ENCODE assay signal across 10 cellular contexts in the genomic region with DNA sequence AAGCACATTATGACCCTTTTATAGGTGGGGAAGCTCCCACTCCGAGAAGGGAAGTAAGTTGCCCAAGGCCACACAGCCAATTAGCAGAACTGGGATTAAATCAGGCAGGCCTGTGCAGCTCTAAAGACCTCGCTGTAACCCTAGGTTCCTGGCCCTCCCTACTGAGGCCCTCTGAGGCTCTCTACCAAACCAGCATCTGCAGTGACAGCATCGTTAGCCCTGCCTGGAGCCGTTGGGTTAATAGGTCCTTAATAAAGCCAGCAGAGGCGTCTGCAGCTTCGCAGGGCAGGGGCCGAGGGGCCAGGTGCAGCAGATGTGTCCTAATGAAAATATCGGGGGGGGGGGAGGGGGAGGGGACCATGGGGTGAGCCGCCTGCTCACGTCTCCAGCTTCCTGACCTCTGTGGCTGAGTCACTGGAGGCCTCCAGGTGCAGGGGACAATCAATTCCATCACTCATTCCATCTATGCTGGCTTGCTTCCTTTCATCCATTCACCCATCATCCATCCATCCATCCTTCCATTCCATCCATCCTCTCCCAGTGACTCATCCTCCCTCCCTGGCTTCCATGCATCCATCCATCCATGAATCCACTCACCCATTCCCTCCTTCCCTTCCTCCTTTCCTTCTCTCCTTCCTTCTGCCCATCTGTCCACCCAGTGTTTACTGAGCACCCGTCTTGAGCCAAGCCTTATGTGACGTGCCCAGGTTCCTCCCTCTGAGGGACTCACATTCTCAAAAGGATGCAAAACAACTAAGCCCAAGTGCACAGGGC.
A peak's percentile ranks its signal among the peaks of the same experiment; 100 is the strongest.
DNase-seq lines count a peak whose midpoint lies in the region; ATAC-seq and TF ChIP-seq lines count a peak whose summit lies in the region.
"Had no signal": no experiment of that assay in that cellular context is flagged by ENCODE, and none has a peak within 500 bp of the region (broad histone marks: within the 10 kb centered on the region; RNA-seq: fewer than 3 reads in every experiment).

No MANE protein-coding gene starts in this region.

- H2AK9ac ChIP-seq in IMR-90 (replicated peaks; ENCODE audit: low read depth, low read length, poor library complexity), result peak overlapping the region; percentile 90

- peaks cover 16% of the 10 kb centered on the region for H3K9me1 ChIP-seq in IMR-90 (ENCODE audit: insufficient read depth, low read length)

- TF ChIP-seq CTCF in IMR-90 (conservative IDR thresholded peaks at IDR 0.05; ENCODE audit: low read depth, low read length) (no peak), Peyer's patch (IDR thresholded peaks at IDR 0.05) (no peak)

- H4K5ac ChIP-seq in IMR-90 (ENCODE audit: low read depth, low read length), result 0 out of 2 replicates have a peak overlapping the region, but pooled peaks have one; percentile 8

- no peak overlapping the region for H3K18ac ChIP-seq in IMR-90 (ENCODE audit: low read depth, low read length)

- peak overlapping the region; percentile 15 to 90 (median 85) for H3K27ac Mint-ChIP-seq in CD4-positive, alpha-beta memory T cell

- H3K9me3 ChIP-seq in CD4-positive, alpha-beta memory T cell (ENCODE audit: control insufficient read depth in 1 of 2, low read length in 2 of 2), result no peaks in the 10 kb centered on the region
- H3K9me3 ChIP-seq in IMR-90 (ENCODE audit: control insufficient read depth, insufficient read depth, low read length) (peaks cover 4% of the 10 kb centered on the region; the same call in 1 of the 2 replicates), mucosa of stomach (ENCODE audit: control insufficient read depth, low read length) (no peaks in the 10 kb centered on the region), Peyer's patch (no peaks in the 10 kb centered on the region)

- no peaks in the 10 kb centered on the region; a peak in 1 of 4 replicates for H3K79me1 ChIP-seq in IMR-90 (ENCODE audit: low read depth in 1 of 2, low read length in 2 of 2)

- peak overlapping the region; percentile 60 for H3K4ac ChIP-seq in IMR-90 (ENCODE audit: low read depth, low read length)

- no peaks in the 10 kb centered on the region for H3K36me3 ChIP-seq in CD4-positive, alpha-beta memory T cell (ENCODE audit: insufficient read depth, low read length)
- H3K36me3 ChIP-seq in IMR-90 (ENCODE audit: control insufficient read depth, insufficient read depth, low read length) (no peaks in the 10 kb centered on the region), mucosa of stomach (ENCODE audit: control insufficient read depth, insufficient read depth, low read length) (no peaks in the 10 kb centered on the region), Peyer's patch (no peaks in the 10 kb centered on the region)

- H4K91ac ChIP-seq in IMR-90 (ENCODE audit: insufficient read depth, low read depth, low read length), result peak overlapping the region; percentile 51

- peak overlapping the region; percentile 76 for H2AFZ ChIP-seq in IMR-90 (replicated peaks; ENCODE audit: low read length, poor library complexity)

- H2BK5ac ChIP-seq in IMR-90 (ENCODE audit: low read depth, low read length, poor library complexity, severe bottlenecking), result no peak overlapping the region

- in situ Hi-C loops in IMR-90 (cut with MboI; ENCODE audit: low sequenced_read_pairs), result no loop called here

- POLR2A ChIA-PET in CD4-positive, alpha-beta memory T cell (lab: Charles Lee; ENCODE audit: partially characterized antibody), result interaction anchor here (0.9 to 6.3 kb wide), 2 partner anchors 42 to 181 kb away, joined by 3 to 67 read pairs; no protein-coding TSS in a partner anchor
- POLR2A ChIA-PET in IMR-90 (lab: Charles Lee; ENCODE audit: unreplicated experiment), result no interaction called here

- ATAC-seq in IMR-90 (ENCODE audit: low read depth), result no peak
- no peak for ATAC-seq in HG03354 (IDR thresholded peaks at IDR 0.05; ENCODE audit: poor library complexity, severe bottlenecking, unreplicated experiment)

- peaks cover 0 to 5% (median 0%) of the 10 kb centered on the region in 8 donors for H3K9me3 Mint-ChIP-seq in CD4-positive, alpha-beta memory T cell

- no peak for DNase-seq in CD4-positive, alpha-beta memory T cell
- DNase-seq in IMR-90 (no peak), SW480 (ENCODE audit: low spot score) (peak; percentile 54), DMS79 (lab: John Stamatoyannopoulos, UW) (no peak), Peyer's patch (no peak), EL (no peak)
- DNase-seq: activated CD4-positive, alpha-beta T cell treated with anti-CD3 and anti-CD28 coated beads for 1 hour had no signal

- H3K4me2 ChIP-seq in IMR-90 (ENCODE audit: low read depth, low read length), result no peak overlapping the region

- H3K4me1 Mint-ChIP-seq in CD4-positive, alpha-beta memory T cell, result peaks cover 8 to 30% (median 20%) of the 10 kb centered on the region in 4 donors

- H3K36me3 Mint-ChIP-seq in CD4-positive, alpha-beta memory T cell, result peaks cover 0 to 2% of the 10 kb centered on the region in 2 donors

- H3K4me1 ChIP-seq in CD4-positive, alpha-beta memory T cell (ENCODE audit: insufficient read depth, low read length), result peaks cover 27% of the 10 kb centered on the region
- H3K4me1 ChIP-seq in IMR-90 (ENCODE audit: control insufficient read depth, insufficient read depth, low read length) (peaks cover 21% of the 10 kb centered on the region), mucosa of stomach (ENCODE audit: control insufficient read depth, insufficient read depth, low read length) (peaks cover 28% of the 10 kb centered on the region), Peyer's patch (peaks cover 7 to 25% (median 13%) of the 10 kb centered on the region in 4 donors)

- no peak overlapping the region for H3K27ac ChIP-seq in CD4-positive, alpha-beta memory T cell (ENCODE audit: low read depth, low read length)
- H3K27ac ChIP-seq in IMR-90 (ENCODE audit: insufficient read depth, low read length) (no peak overlapping the region), Peyer's patch (peak overlapping the region in 2 of 4 donors; percentile 1 to 18)
- H3K27ac ChIP-seq: epithelial cell of prostate had no signal

- H3K4me3 Mint-ChIP-seq in CD4-positive, alpha-beta memory T cell, result peak overlapping the region in 2 of 8 donors; percentile 41 to 83

- H3K4me3 ChIP-seq in CD4-positive, alpha-beta memory T cell (ENCODE audit: low read length in 2 of 2), result no peak overlapping the region
- H3K4me3 ChIP-seq in IMR-90 (ENCODE audit: insufficient read depth, low read depth, low read length) (no peak overlapping the region), mucosa of stomach (ENCODE audit: low read length) (no peak overlapping the region), Peyer's patch (no peak overlapping the region)

- no peaks in the 10 kb centered on the region for H3K27me3 ChIP-seq in CD4-positive, alpha-beta memory T cell (ENCODE audit: insufficient read depth, low read length)
- H3K27me3 ChIP-seq in IMR-90 (ENCODE audit: control insufficient read depth, insufficient read depth, low read length), result no peaks in the 10 kb centered on the region
- no peaks in the 10 kb centered on the region for H3K27me3 ChIP-seq in mucosa of stomach (ENCODE audit: control insufficient read depth, insufficient read depth, low read length)
- H3K27me3 ChIP-seq in Peyer's patch, result no peaks in the 10 kb centered on the region

- H4K20me1 ChIP-seq in IMR-90 (ENCODE audit: insufficient read depth, low read length), result no peaks in the 10 kb centered on the region

- H3K9ac ChIP-seq in IMR-90 (ENCODE audit: low read depth, low read length) (no peak overlapping the region), mucosa of stomach (ENCODE audit: low read length) (peak overlapping the region; percentile 22)

- peak overlapping the region; percentile 95 for H2AK5ac ChIP-seq in IMR-90 (ENCODE audit: low read depth, low read length)

- H3K23ac ChIP-seq in IMR-90 (ENCODE audit: low read depth, low read length), result no peak overlapping the region

- 73% methylated on average over 2 of the region's 12 CpGs; no CpG with 5 or more reads in 1 of the 2 experiments for WGBS in IMR-90 (ENCODE audit: extremely low coverage in 2 of 2, insufficient read length in 1 of 2), 2 experiments

- H2BK120ac ChIP-seq in IMR-90 (ENCODE audit: low read depth, low read length), result peak overlapping the region; percentile 93

- dilution Hi-C loops in IMR-90 (cut with HindIII; ENCODE audit: low sequenced_read_pairs, unreplicated experiment), result no loop called here

- CTCF ChIA-PET in CD4-positive, alpha-beta memory T cell (lab: Charles Lee; ENCODE audit: partially characterized antibody), result no interaction called here
- CTCF ChIA-PET in IMR-90 (lab: Yijun Ruan, JAX), result no interaction called here

- H3K14ac ChIP-seq in IMR-90 (replicated peaks; ENCODE audit: low read depth, low read length), result peak overlapping the region; percentile 72; the same call in 1 of the 2 replicates

- H3K27me3 Mint-ChIP-seq in CD4-positive, alpha-beta memory T cell, result no peaks in the 10 kb centered on the region

- peak overlapping the region; percentile 70 for H2BK20ac ChIP-seq in IMR-90 (ENCODE audit: low read depth, low read length)

- peak overlapping the region; percentile 78; the same call in 2 of the 3 replicates for H2BK15ac ChIP-seq in IMR-90 (ENCODE audit: low read depth, low read length)

- TF ChIP-seq POLR2A in IMR-90 (IDR thresholded peaks at IDR 0.05; ENCODE audit: low read depth, low read length) (no peak), Peyer's patch (IDR thresholded peaks at IDR 0.05) (no peak)

- intact Hi-C loops in CD4-positive, alpha-beta memory T cell (cut with micrococcal nuclease), result no loop called here
- intact Hi-C loops in IMR-90 (cut with micrococcal nuclease), result no loop called here

- TF ChIP-seq RAD21 in IMR-90 (IDR thresholded peaks at IDR 0.05; ENCODE audit: low read length), result no peak

- H3K56ac ChIP-seq in IMR-90 (ENCODE audit: extremely low read depth, insufficient read depth, low read length), result no peak overlapping the region

- H4K8ac ChIP-seq in IMR-90 (ENCODE audit: low read depth in 2 of 2, low read length in 2 of 2), result peak overlapping the region in 1 of 2 experiments; percentile 70; a peak in 2 of 4 replicates

- no TSS peak for BruUV-seq in IMR-90 (replicated peaks; lab: Mats Ljungman, UMichigan)

TF ChIP-seq in IMR-90, 13 proteins besides CTCF, POLR2A, EP300 and RAD21:
- no peak for TF ChIP-seq RFX5 (IDR thresholded peaks at IDR 0.05; ENCODE audit: low read depth, low read length)
TF ChIP-seq in IMR-90: peak in this region for 0.
